In genomic region chr17:28085766-28086165, GRCh38 we compare ENCODE assay signal across 26 cellular contexts.
"Had no signal": no experiment of that assay in that cellular context is flagged by ENCODE, and none has a peak within 500 bp of the region (broad histone marks: within the 10 kb centered on the region; RNA-seq: fewer than 3 reads in every experiment).

No MANE protein-coding gene starts in this region.

- H3K36me3 ChIP-seq: esophagus muscularis mucosa, gastrocnemius medialis, heart right ventricle, neutrophil, spleen, stomach, thoracic aorta, transverse colon had no signal

- H3K27ac ChIP-seq: dorsolateral prefrontal cortex, epithelial cell of prostate, esophagus muscularis mucosa, gastrocnemius medialis, heart right ventricle, neutrophil, psoas muscle, spleen, stomach, thoracic aorta, transverse colon had no signal

- DNase-seq: cortex of kidney; dorsolateral prefrontal cortex; effector CD8-positive, alpha-beta T cell; gastrocnemius medialis; heart right ventricle; hypothalamus; kidney glomerular epithelial cell; mucosa of descending colon; naive thymus-derived CD8-positive, alpha-beta T cell; psoas muscle; retina; spleen; stimulated activated CD4-positive, alpha-beta T cell treated with anti-CD3 and anti-CD28 coated beads, Interleukin-15, amount 100 ng/mL, for 24 hours; stimulated activated CD4-positive, alpha-beta T cell treated with anti-CD3 and anti-CD28 coated beads, Interleukin-1b, Interleukin-23, amount 100 ng/mL, for 48 hours; stimulated activated CD4-positive, alpha-beta T cell treated with anti-CD3 and anti-CD28 coated beads, Interleukin-4, amount 100 ng/mL, for 24 hours; stimulated activated naive B cell treated with anti-CD40 and anti-IgM and Interleukin-4, amounts not matched to agents 10 μg/mL and 1 μg/mL and 100 μg/mL, for 72 hours; stomach; substantia nigra; transverse colon had no signal

- ATAC-seq: gastrocnemius medialis; heart right ventricle; left lobe of liver; naive thymus-derived CD8-positive, alpha-beta T cell; psoas muscle; sciatic nerve; stimulated activated naive B cell treated with anti-CD40 and anti-IgM and Interleukin-4, amounts not matched to agents 10 μg/mL and 1 μg/mL and 100 μg/mL, for 72 hours had no signal

- FAIRE-seq: endometrium had no signal

- H3K27me3 ChIP-seq: dorsolateral prefrontal cortex, esophagus muscularis mucosa, gastrocnemius medialis, heart right ventricle, neutrophil, spleen, stomach, transverse colon had no signal

- H3K4me3 ChIP-seq: dorsolateral prefrontal cortex, esophagus muscularis mucosa, gastrocnemius medialis, heart right ventricle, mucosa of descending colon, psoas muscle, spleen, stomach, thoracic aorta, transverse colon had no signal
